Comparison of ENCODE assay signal across 8 cellular contexts in genomic region chr12:80936642-80937390, GRCh38.
A peak's percentile ranks its signal among the peaks of the same experiment; 100 is the strongest.
DNase-seq lines count a peak whose midpoint lies in the region; TF ChIP-seq lines count a peak whose summit lies in the region.

No MANE protein-coding gene starts in this region.

- peak overlapping the region; percentile 92 for H3K4me3 ChIP-seq in astrocyte of the cerebellum (ENCODE audit: low read depth, low read length)

- DNase-seq in NCI-H2081 (lab: John Stamatoyannopoulos, UW) (peak; percentile 64 to 65), NCI-H2081 treated with DMSO at 0.1 percent for 48 hours (lab: John Stamatoyannopoulos, UW) (no peak), GOT3 (lab: John Stamatoyannopoulos, UW) (peak; percentile 6), KBM-7 (peak; percentile 60), astrocyte of the cerebellum (ENCODE audit: low read depth) (no peak), iPS DF 19.7 (ENCODE audit: low read depth, low spot score) (peak; percentile 30), retina (peak; percentile 92), middle frontal gyrus (ENCODE audit: extremely low spot score, low spot score) (no peak)

- in situ Hi-C loops in KBM-7 (cut with MboI; ENCODE audit: low pct_unique_long_range_greater_than_20kb, low sequenced_read_pairs) (no loop called here), astrocyte of the cerebellum (cut with HindIII; ENCODE audit: low sequenced_read_pairs) (no loop called here)

- peak; percentile 2 for TF ChIP-seq CTCF in astrocyte of the cerebellum (IDR thresholded peaks at IDR 0.05; ENCODE audit: low read depth, low read length, missing control alignments)

Comparison
In these comparisons a context has a peak if more than half of its experiments do, and no peak if none do; other contexts are left out.
1. DNase-seq: peak in NCI-H2081 (2 of 2), GOT3 (single experiment), KBM-7 (single experiment), iPS DF 19.7 (single experiment) and retina (single experiment); none in NCI-H2081 treated with DMSO at 0.1 percent for 48 hours (single experiment), astrocyte of the cerebellum (single experiment) and middle frontal gyrus (single experiment).